Comparison of ENCODE assay signal across 8 cellular contexts in genomic region chr16:88505405-88506082, GRCh38. TPM values are rescaled to one million over a fixed set of nuclear protein-coding genes. Genes with fewer than 3 reads are reported as not detected.
DNase-seq lines count a peak whose midpoint lies in the region; ATAC-seq and TF ChIP-seq lines count a peak whose summit lies in the region.

No MANE protein-coding gene starts in this region.

- peaks cover 11 to 31% (median 22%) of the 10 kb centered on the region in 4 donors for H3K4me1 ChIP-seq in liver (ENCODE audit: control insufficient read depth in 4 of 4, insufficient read depth in 4 of 4, low read length in 3 of 4)

- peaks cover 0 to 9% (median 1%) of the 10 kb centered on the region in 4 donors for H3K36me3 ChIP-seq in liver (ENCODE audit: control insufficient read depth in 4 of 4, insufficient read depth in 3 of 4, low read depth in 1 of 4, low read length in 3 of 4)

- peak; percentile 71 to 79 for TF ChIP-seq RAD21 in liver (IDR thresholded peaks at IDR 0.05)

- DNase-seq in AG04450 (ENCODE audit: low read depth, low spot score) (no peak), HT1080 (ENCODE audit: low read depth) (peak; percentile 32), SK-N-DZ (ENCODE audit: low spot score) (peak; percentile 79)
- peak; percentile 21 for DNase-seq in activated naive CD8-positive, alpha-beta T cell treated with anti-CD3 and anti-CD28 coated beads, Interleukin-2, amount 50 U/mL, for 16 hours (ENCODE audit: low read depth, low spot score)
- DNase-seq in stimulated activated CD8-positive, alpha-beta memory T cell treated with anti-CD3 and anti-CD28 coated beads, Interleukin-4, amount 100 ng/mL, for 4 hours (ENCODE audit: low read depth in 2 of 2, low spot score in 1 of 2), result peak; percentile 37 to 41

- POLR2A ChIA-PET in AG04450 (lab: Yijun Ruan, JAX), result no interaction called here

- H3K27ac ChIP-seq in AG04450 (ENCODE audit: low read depth, low read length) (no peak overlapping the region), liver (ENCODE audit: low read depth in 1 of 2, low read length in 2 of 2) (peak overlapping the region; percentile 16 to 69)

- ATAC-seq in HG02610 (IDR thresholded peaks at IDR 0.05; ENCODE audit: unreplicated experiment), result no peak
- ATAC-seq in HG02970 (IDR thresholded peaks at IDR 0.05; ENCODE audit: low FRiP score, unreplicated experiment), result no peak

- H3K4me3 ChIP-seq in AG04450 (ENCODE audit: low read depth, low read length) (no peak overlapping the region), liver (ENCODE audit: low read depth in 1 of 3, low read length in 3 of 3) (peak overlapping the region in 1 of 3 donors; percentile 3)

- TF ChIP-seq CTCF in AG04450 (IDR thresholded peaks at IDR 0.05; ENCODE audit: low read depth, low read length) (peak; percentile 30), liver (IDR thresholded peaks at IDR 0.05; ENCODE audit: low read depth, low read length, missing input control) (peak; percentile 67)

- CTCF ChIA-PET in AG04450 (lab: Charles Lee), result no interaction called here

- H3K27me3 ChIP-seq in AG04450 (ENCODE audit: control insufficient read depth, insufficient read depth, low read length) (no peaks in the 10 kb centered on the region), liver (ENCODE audit: control insufficient read depth in 4 of 4, insufficient read depth in 4 of 4, low read length in 3 of 4) (no peaks in the 10 kb centered on the region)

- no peak overlapping the region for H3K9ac ChIP-seq in liver (ENCODE audit: low read depth in 1 of 2, low read length in 2 of 2)

- H3K9me3 ChIP-seq in AG04450 (ENCODE audit: control insufficient read depth, insufficient read depth, low read length), result peaks cover 11% of the 10 kb centered on the region; the same call in 1 of the 2 replicates
- H3K9me3 ChIP-seq in liver (ENCODE audit: control insufficient read depth in 4 of 4, low read length in 3 of 4), result no peaks in the 10 kb centered on the region

- 36% methylated on average over 22 of the region's 22 CpGs for WGBS in liver

TF ChIP-seq in liver, 16 proteins besides CTCF, POLR2A, EP300 and RAD21:
- no peak for TF ChIP-seq FOXA1 (IDR thresholded peaks at IDR 0.05)
- TF ChIP-seq, protein P1, sequence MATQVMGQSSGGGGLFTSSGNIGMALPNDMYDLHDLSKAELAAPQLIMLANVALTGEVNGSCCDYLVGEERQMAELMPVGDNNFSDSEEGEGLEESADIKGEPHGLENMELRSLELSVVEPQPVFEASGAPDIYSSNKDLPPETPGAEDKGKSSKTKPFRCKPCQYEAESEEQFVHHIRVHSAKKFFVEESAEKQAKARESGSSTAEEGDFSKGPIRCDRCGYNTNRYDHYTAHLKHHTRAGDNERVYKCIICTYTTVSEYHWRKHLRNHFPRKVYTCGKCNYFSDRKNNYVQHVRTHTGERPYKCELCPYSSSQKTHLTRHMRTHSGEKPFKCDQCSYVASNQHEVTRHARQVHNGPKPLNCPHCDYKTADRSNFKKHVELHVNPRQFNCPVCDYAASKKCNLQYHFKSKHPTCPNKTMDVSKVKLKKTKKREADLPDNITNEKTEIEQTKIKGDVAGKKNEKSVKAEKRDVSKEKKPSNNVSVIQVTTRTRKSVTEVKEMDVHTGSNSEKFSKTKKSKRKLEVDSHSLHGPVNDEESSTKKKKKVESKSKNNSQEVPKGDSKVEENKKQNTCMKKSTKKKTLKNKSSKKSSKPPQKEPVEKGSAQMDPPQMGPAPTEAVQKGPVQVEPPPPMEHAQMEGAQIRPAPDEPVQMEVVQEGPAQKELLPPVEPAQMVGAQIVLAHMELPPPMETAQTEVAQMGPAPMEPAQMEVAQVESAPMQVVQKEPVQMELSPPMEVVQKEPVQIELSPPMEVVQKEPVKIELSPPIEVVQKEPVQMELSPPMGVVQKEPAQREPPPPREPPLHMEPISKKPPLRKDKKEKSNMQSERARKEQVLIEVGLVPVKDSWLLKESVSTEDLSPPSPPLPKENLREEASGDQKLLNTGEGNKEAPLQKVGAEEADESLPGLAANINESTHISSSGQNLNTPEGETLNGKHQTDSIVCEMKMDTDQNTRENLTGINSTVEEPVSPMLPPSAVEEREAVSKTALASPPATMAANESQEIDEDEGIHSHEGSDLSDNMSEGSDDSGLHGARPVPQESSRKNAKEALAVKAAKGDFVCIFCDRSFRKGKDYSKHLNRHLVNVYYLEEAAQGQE (IDR thresholded peaks at IDR 0.05), result no peak
- TF ChIP-seq, protein P2, sequence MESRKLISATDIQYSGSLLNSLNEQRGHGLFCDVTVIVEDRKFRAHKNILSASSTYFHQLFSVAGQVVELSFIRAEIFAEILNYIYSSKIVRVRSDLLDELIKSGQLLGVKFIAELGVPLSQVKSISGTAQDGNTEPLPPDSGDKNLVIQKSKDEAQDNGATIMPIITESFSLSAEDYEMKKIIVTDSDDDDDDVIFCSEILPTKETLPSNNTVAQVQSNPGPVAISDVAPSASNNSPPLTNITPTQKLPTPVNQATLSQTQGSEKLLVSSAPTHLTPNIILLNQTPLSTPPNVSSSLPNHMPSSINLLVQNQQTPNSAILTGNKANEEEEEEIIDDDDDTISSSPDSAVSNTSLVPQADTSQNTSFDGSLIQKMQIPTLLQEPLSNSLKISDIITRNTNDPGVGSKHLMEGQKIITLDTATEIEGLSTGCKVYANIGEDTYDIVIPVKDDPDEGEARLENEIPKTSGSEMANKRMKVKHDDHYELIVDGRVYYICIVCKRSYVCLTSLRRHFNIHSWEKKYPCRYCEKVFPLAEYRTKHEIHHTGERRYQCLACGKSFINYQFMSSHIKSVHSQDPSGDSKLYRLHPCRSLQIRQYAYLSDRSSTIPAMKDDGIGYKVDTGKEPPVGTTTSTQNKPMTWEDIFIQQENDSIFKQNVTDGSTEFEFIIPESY (IDR thresholded peaks at IDR 0.05), result no peak
- no peak for TF ChIP-seq HNF4G (IDR thresholded peaks at IDR 0.05)
- TF ChIP-seq YY1 (IDR thresholded peaks at IDR 0.05), result no peak
- no peak for TF ChIP-seq ATF3 (IDR thresholded peaks at IDR 0.05)
- peak in 1 of 2 donors; percentile 13 for TF ChIP-seq RXRA (IDR thresholded peaks at IDR 0.05)

RNA-seq across cellular contexts. Expression of gene ZFPM1, which starts 52.5 kb away (rescaled TPM):
- polyA plus RNA-seq in AG04450 (2011; rRNA removed), result 0.20 TPM in 2 replicates
- polyA minus RNA-seq in AG04450 (2011; rRNA and poly(A)+ RNA removed), result 0.51 and 0.61 TPM in 2 replicates
- 1.4 and 1.9 TPM in 2 replicates for total RNA-seq in HT1080 (2014; rRNA removed; shearing (Covaris generic))
- polyA plus RNA-seq in HT1080 (2015; cell fraction: cytosol; rRNA removed), result 3.0 and 3.1 TPM in 2 replicates
- polyA plus RNA-seq in HT1080 (2015; cell fraction: nucleus; rRNA removed), result 2.1 and 3.0 TPM in 2 replicates
- polyA plus RNA-seq in SK-N-DZ (2014; cell fraction: cytosol; rRNA removed), result 2.1 and 2.4 TPM in 2 replicates
- polyA plus RNA-seq in SK-N-DZ (2014; cell fraction: nucleus; rRNA removed), result 1.6 and 3.0 TPM in 2 replicates
- total RNA-seq in liver, result 10 to 100 TPM in 1 of 2 donors, 1 to 10 TPM in 1; 5.9 to 12.8 TPM
- polyA plus RNA-seq in liver, result 1 to 10 TPM in 1 of 2 donors, under 1 TPM in 1; 0.19 to 4.6 TPM
